ENCODE assay signal across 10 cellular contexts in genomic region chr13:88979465-88980180, GRCh38.
A peak's percentile ranks its signal among the peaks of the same experiment; 100 is the strongest.
DNase-seq lines count a peak whose midpoint lies in the region; ATAC-seq and TF ChIP-seq lines count a peak whose summit lies in the region.
"Had no signal": no experiment of that assay in that cellular context is flagged by ENCODE, and none has a peak within 500 bp of the region (broad histone marks: within the 10 kb centered on the region; RNA-seq: fewer than 3 reads in every experiment).

No MANE protein-coding gene starts in this region.

- H3K4me1 Mint-ChIP-seq in activated T-cell treated with anti-CD3 and anti-CD28 coated beads, Interleukin-2, amount 50 U/mL, for 72 hours (ENCODE audit: low read depth) = no peaks in the 10 kb centered on the region
- no peaks in the 10 kb centered on the region for H3K4me1 Mint-ChIP-seq in stimulated activated naive B cell treated with anti-CD40 and anti-IgM and Interleukin-4, amounts not matched to agents 10 μg/mL and 1 μg/mL and 100 μg/mL, for 72 hours

- H3K79me2 ChIP-seq in Loucy (ENCODE audit: insufficient read depth, low read length) = no peaks in the 10 kb centered on the region

- no peak overlapping the region for H3K4me2 ChIP-seq in Loucy (ENCODE audit: low read depth, low read length, poor library complexity, severe bottlenecking)

- no peaks in the 10 kb centered on the region for H3K9me2 ChIP-seq in Loucy (replicated peaks; ENCODE audit: low read depth, low read length)

- TF ChIP-seq POLR2A in breast epithelium (IDR thresholded peaks at IDR 0.05) = no peak

- H3K27me3 ChIP-seq in Loucy (ENCODE audit: insufficient read depth, low read length, poor library complexity, severe bottlenecking) = no peaks in the 10 kb centered on the region
- no peaks in the 10 kb centered on the region for H3K27me3 ChIP-seq in foreskin keratinocyte
- H3K27me3 ChIP-seq in aorta (ENCODE audit: control insufficient read depth in 1 of 2, insufficient read depth in 2 of 2, low read length in 1 of 2) = peaks cover 0 to 1% of the 10 kb centered on the region in 2 donors
- no peaks in the 10 kb centered on the region for H3K27me3 ChIP-seq in breast epithelium
- H3K27me3 ChIP-seq: thyroid gland had no signal

- H3K27ac Mint-ChIP-seq in activated T-cell treated with anti-CD3 and anti-CD28 coated beads, Interleukin-2, amount 50 U/mL, for 72 hours = no peak overlapping the region
- no peak overlapping the region for H3K27ac Mint-ChIP-seq in stimulated activated naive B cell treated with anti-CD40 and anti-IgM and Interleukin-4, amounts not matched to agents 10 μg/mL and 1 μg/mL and 100 μg/mL, for 72 hours

- no peak overlapping the region for H2AFZ ChIP-seq in Loucy (ENCODE audit: low read length)

- peak; percentile 1 for DNase-seq in activated T-cell treated with anti-CD3 and anti-CD28 coated beads for 24 hours (ENCODE audit: low read depth)
- no peak for DNase-seq in activated T-cell treated with anti-CD3 and anti-CD28 coated beads, Interleukin-2, amount 50 U/mL, for 72 hours
- peak; percentile 15 to 49 for DNase-seq in foreskin keratinocyte
- no peak for DNase-seq in stimulated activated naive B cell treated with anti-CD40 and anti-IgM and Interleukin-4, amounts not matched to agents 10 μg/mL and 1 μg/mL and 100 μg/mL, for 72 hours
- no peak for DNase-seq in NOMO-1 treated with DMSO at 0.1 percent for 48 hours (lab: John Stamatoyannopoulos, UW; ENCODE audit: unreplicated experiment)
- no peak for DNase-seq in aorta
- DNase-seq in breast epithelium (ENCODE audit: low spot score in 2 of 2) = no peak
- DNase-seq: NCI-H2227 treated with DMSO at 0.1 percent for 48 hours, thyroid gland had no signal

- H3K27ac ChIP-seq in foreskin keratinocyte (no peak overlapping the region), aorta (ENCODE audit: low read depth in 1 of 2, low read length in 2 of 2) (no peak overlapping the region), breast epithelium (no peak overlapping the region)
- H3K27ac ChIP-seq: thyroid gland had no signal

- H3K4me1 ChIP-seq in Loucy (ENCODE audit: insufficient read depth, low read length, poor library complexity, severe bottlenecking) = no peaks in the 10 kb centered on the region
- no peaks in the 10 kb centered on the region for H3K4me1 ChIP-seq in foreskin keratinocyte
- H3K4me1 ChIP-seq in aorta (ENCODE audit: control insufficient read depth in 1 of 2, insufficient read depth in 2 of 2, low read length in 2 of 2) = no peaks in the 10 kb centered on the region
- H3K4me1 ChIP-seq in breast epithelium = no peaks in the 10 kb centered on the region
- H3K4me1 ChIP-seq: thyroid gland had no signal

- WGBS in aorta, 2 donors = 5 to 9% methylated on average over 7 of the region's 7 CpGs

- no peaks in the 10 kb centered on the region for H3K27me3 Mint-ChIP-seq in activated T-cell treated with anti-CD3 and anti-CD28 coated beads, Interleukin-2, amount 50 U/mL, for 72 hours (ENCODE audit: low read depth)
- no peaks in the 10 kb centered on the region for H3K27me3 Mint-ChIP-seq in stimulated activated naive B cell treated with anti-CD40 and anti-IgM and Interleukin-4, amounts not matched to agents 10 μg/mL and 1 μg/mL and 100 μg/mL, for 72 hours

- H3K36me3 Mint-ChIP-seq in activated T-cell treated with anti-CD3 and anti-CD28 coated beads, Interleukin-2, amount 50 U/mL, for 72 hours (ENCODE audit: insufficient read depth in 2 of 2) = no peaks in the 10 kb centered on the region
- no peaks in the 10 kb centered on the region for H3K36me3 Mint-ChIP-seq in stimulated activated naive B cell treated with anti-CD40 and anti-IgM and Interleukin-4, amounts not matched to agents 10 μg/mL and 1 μg/mL and 100 μg/mL, for 72 hours

- H3K36me3 ChIP-seq in Loucy (ENCODE audit: insufficient read depth, low read length) (no peaks in the 10 kb centered on the region), aorta (ENCODE audit: control insufficient read depth in 1 of 2, insufficient read depth in 2 of 2, low read length in 1 of 2) (no peaks in the 10 kb centered on the region), breast epithelium (no peaks in the 10 kb centered on the region)
- H3K36me3 ChIP-seq: thyroid gland had no signal

- H4K20me1 ChIP-seq in Loucy (ENCODE audit: insufficient read depth, low read length, poor library complexity, severe bottlenecking) = no peaks in the 10 kb centered on the region

- H3F3A ChIP-seq in Loucy (ENCODE audit: low read depth) = no peaks in the 10 kb centered on the region

- H3K4me3 ChIP-seq in Loucy (ENCODE audit: low read length, poor library complexity, severe bottlenecking) (no peak overlapping the region), aorta (ENCODE audit: low read length in 2 of 2) (peak overlapping the region in 1 of 2 donors; percentile 48), breast epithelium (no peak overlapping the region)
- H3K4me3 ChIP-seq: thyroid gland had no signal

- no peaks in the 10 kb centered on the region for H3K9me3 ChIP-seq in Loucy (ENCODE audit: insufficient read depth, low read depth, low read length)
- no peaks in the 10 kb centered on the region for H3K9me3 ChIP-seq in aorta (ENCODE audit: control insufficient read depth, low read length)
- no peaks in the 10 kb centered on the region for H3K9me3 ChIP-seq in breast epithelium
- H3K9me3 ChIP-seq: thyroid gland had no signal

- H3K9ac ChIP-seq in Loucy (ENCODE audit: low read depth, low read length, poor library complexity, severe bottlenecking) = no peak overlapping the region

- no peak for ATAC-seq in activated T-cell treated with anti-CD3 and anti-CD28 coated beads, Interleukin-2, amount 50 U/mL, for 72 hours (replicated peaks in 1 of 2)
- peak; percentile 83 for ATAC-seq in foreskin keratinocyte
- peak; percentile 88 to 93 for ATAC-seq in stimulated activated naive B cell treated with anti-CD40 and anti-IgM and Interleukin-4, amounts not matched to agents 10 μg/mL and 1 μg/mL and 100 μg/mL, for 72 hours (replicated peaks)
- ATAC-seq in aorta (ENCODE audit: low FRiP score) = no peak

- no peak overlapping the region for H3K4me3 Mint-ChIP-seq in activated T-cell treated with anti-CD3 and anti-CD28 coated beads, Interleukin-2, amount 50 U/mL, for 72 hours
- no peak overlapping the region for H3K4me3 Mint-ChIP-seq in stimulated activated naive B cell treated with anti-CD40 and anti-IgM and Interleukin-4, amounts not matched to agents 10 μg/mL and 1 μg/mL and 100 μg/mL, for 72 hours

- peaks cover 0 to 2% of the 10 kb centered on the region in 2 donors for H3K9me3 Mint-ChIP-seq in activated T-cell treated with anti-CD3 and anti-CD28 coated beads, Interleukin-2, amount 50 U/mL, for 72 hours
- H3K9me3 Mint-ChIP-seq in stimulated activated naive B cell treated with anti-CD40 and anti-IgM and Interleukin-4, amounts not matched to agents 10 μg/mL and 1 μg/mL and 100 μg/mL, for 72 hours = no peaks in the 10 kb centered on the region

- peak; percentile 46 for TF ChIP-seq CTCF in Loucy (conservative IDR thresholded peaks at IDR 0.05; ENCODE audit: low read length)
- TF ChIP-seq CTCF in foreskin keratinocyte (conservative IDR thresholded peaks at IDR 0.05) = peak; percentile 62
- no peak for TF ChIP-seq CTCF in breast epithelium (IDR thresholded peaks at IDR 0.05)

- intact Hi-C loops in aorta (cut with DNase I) (no loop called here), breast epithelium (cut with DNase I; ENCODE audit: low total_unique reads) (no loop called here)

Comparison
In these comparisons a context has a peak if more than half of its experiments do, and no peak if none do; other contexts are left out.
1. DNase-seq: peak in activated T-cell treated with anti-CD3 and anti-CD28 coated beads for 24 hours (single experiment) and foreskin keratinocyte (2 of 2); none in activated T-cell treated with anti-CD3 and anti-CD28 coated beads, Interleukin-2, amount 50 U/mL, for 72 hours (0 of 2), stimulated activated naive B cell treated with anti-CD40 and anti-IgM and Interleukin-4, amounts not matched to agents 10 μg/mL and 1 μg/mL and 100 μg/mL, for 72 hours (single experiment), NOMO-1 treated with DMSO at 0.1 percent for 48 hours (single experiment), aorta (0 of 2) and breast epithelium (0 of 2).
2. ATAC-seq: peak in foreskin keratinocyte (single experiment) and stimulated activated naive B cell treated with anti-CD40 and anti-IgM and Interleukin-4, amounts not matched to agents 10 μg/mL and 1 μg/mL and 100 μg/mL, for 72 hours (2 of 2); none in activated T-cell treated with anti-CD3 and anti-CD28 coated beads, Interleukin-2, amount 50 U/mL, for 72 hours (0 of 2) and aorta (single experiment).
3. CTCF ChIP-seq: peak in Loucy (single experiment) and foreskin keratinocyte (single experiment); none in breast epithelium (0 of 3).